1 cellular context compared by ENCODE assay signal in the genomic region with DNA sequence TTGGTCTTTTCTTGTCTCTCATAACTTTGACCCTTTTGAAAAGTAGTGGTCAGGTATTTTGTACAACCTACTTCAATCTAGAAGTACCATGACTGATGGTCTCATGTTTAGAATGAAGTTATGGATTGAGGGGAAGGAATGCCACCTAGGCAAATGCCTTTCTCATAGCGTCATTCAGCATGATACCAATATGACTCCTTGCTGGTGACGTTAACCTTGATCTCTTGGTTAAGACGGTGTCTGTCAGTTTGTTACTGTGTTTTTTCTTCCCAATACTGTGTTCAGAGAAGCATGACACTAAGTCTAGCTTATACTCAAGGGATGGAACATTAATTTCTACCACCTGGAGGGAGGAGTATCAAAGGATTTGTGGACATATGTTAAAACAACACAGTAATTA.
TF ChIP-seq lines count a peak whose summit lies in the region.

No MANE protein-coding gene starts in this region.

TF ChIP-seq in IMR-90, 13 proteins besides CTCF, POLR2A, EP300 and RAD21 (continued from another document):
- no peak for TF ChIP-seq BHLHE40 (IDR thresholded peaks at IDR 0.05; ENCODE audit: low read depth, low read length)
- TF ChIP-seq, protein P1, sequence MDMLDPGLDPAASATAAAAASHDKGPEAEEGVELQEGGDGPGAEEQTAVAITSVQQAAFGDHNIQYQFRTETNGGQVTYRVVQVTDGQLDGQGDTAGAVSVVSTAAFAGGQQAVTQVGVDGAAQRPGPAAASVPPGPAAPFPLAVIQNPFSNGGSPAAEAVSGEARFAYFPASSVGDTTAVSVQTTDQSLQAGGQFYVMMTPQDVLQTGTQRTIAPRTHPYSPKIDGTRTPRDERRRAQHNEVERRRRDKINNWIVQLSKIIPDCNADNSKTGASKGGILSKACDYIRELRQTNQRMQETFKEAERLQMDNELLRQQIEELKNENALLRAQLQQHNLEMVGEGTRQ (IDR thresholded peaks at IDR 0.05; ENCODE audit: low read depth, low read length) = no peak
- no peak for TF ChIP-seq MAZ (IDR thresholded peaks at IDR 0.05; ENCODE audit: borderline replicate concordance, low read depth, low read length)
- TF ChIP-seq CEBPB (IDR thresholded peaks at IDR 0.05; ENCODE audit: low read depth, low read length) = no peak
- TF ChIP-seq, protein P2, sequence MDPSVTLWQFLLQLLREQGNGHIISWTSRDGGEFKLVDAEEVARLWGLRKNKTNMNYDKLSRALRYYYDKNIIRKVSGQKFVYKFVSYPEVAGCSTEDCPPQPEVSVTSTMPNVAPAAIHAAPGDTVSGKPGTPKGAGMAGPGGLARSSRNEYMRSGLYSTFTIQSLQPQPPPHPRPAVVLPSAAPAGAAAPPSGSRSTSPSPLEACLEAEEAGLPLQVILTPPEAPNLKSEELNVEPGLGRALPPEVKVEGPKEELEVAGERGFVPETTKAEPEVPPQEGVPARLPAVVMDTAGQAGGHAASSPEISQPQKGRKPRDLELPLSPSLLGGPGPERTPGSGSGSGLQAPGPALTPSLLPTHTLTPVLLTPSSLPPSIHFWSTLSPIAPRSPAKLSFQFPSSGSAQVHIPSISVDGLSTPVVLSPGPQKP (IDR thresholded peaks at IDR 0.05; ENCODE audit: borderline replicate concordance, low read depth, low read length) = no peak
